ENCODE assay signal across 7 cellular contexts in the genomic region with DNA sequence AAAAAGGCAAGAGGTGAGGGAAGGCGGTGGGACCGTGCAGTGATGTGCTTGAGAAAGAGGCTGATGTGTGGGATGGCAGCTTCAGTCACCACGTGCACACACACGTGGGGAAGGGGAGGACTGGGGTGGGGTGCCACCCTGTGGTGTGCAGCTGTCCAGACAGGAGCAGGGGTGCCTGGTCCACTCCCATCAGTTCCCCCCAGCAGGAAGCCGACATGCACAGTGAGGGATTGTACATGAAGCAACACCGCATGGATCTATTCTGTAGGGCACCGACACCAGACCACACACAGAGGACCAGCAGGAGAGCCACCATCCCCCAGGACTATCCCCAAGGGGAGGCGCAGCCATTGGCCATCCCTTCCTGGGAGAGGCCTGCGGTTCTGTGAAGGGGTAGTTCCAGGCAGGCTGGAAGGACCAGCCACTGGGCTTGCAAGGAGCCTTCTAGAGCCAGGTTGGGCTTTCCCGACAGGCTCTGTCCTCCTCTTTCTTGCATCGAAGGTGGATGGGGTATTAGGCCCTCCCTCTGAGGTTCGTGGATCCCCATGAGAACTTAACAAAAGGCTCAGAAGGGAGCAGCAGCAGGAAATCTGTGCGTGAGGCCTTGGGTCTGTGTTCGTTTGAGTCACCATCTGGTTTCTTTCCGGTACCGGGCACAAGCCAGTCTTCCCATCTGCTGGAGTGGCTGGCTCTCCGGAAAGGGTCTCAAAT. TPM values are rescaled to one million over a fixed set of nuclear protein-coding genes. Genes with fewer than 3 reads are reported as not detected.
DNase-seq lines count a peak whose midpoint lies in the region; ATAC-seq and TF ChIP-seq lines count a peak whose summit lies in the region.

No MANE protein-coding gene starts in this region.

- no peak overlapping the region for H3K27ac Mint-ChIP-seq in activated T-cell treated with anti-CD3 and anti-CD28 coated beads, Interleukin-2, amount 50 U/mL, for 24 hours

- in situ Hi-C loops in gastrocnemius medialis (cut with MboI; ENCODE audit: low sequenced_read_pairs in 4 of 4) = loop anchor here in 3 of 4 donors (5.0 to 10.0 kb wide), 2 partner anchors 89 to 92 kb away; no protein-coding TSS in a partner anchor

- H3K9me3 ChIP-seq in esophagus squamous epithelium (no peaks in the 10 kb centered on the region), gastrocnemius medialis (no peaks in the 10 kb centered on the region)

- H3K9me3 Mint-ChIP-seq in activated T-cell treated with anti-CD3 and anti-CD28 coated beads, Interleukin-2, amount 50 U/mL, for 24 hours = no peaks in the 10 kb centered on the region

- H3K4me1 ChIP-seq in esophagus squamous epithelium (peaks cover 28 to 64% (median 35%) of the 10 kb centered on the region in 3 donors), gastrocnemius medialis (peaks cover 25 to 27% of the 10 kb centered on the region in 2 donors)

- peak; percentile 4 for TF ChIP-seq CTCF in GM12865 (IDR thresholded peaks at IDR 0.05; ENCODE audit: insufficient read depth, low read depth, low read length, missing control alignments)
- no peak for TF ChIP-seq CTCF in esophagus squamous epithelium (IDR thresholded peaks at IDR 0.05)
- TF ChIP-seq CTCF in gastrocnemius medialis (IDR thresholded peaks at IDR 0.05 in 4 of 5, conservative IDR thresholded peaks at IDR 0.05 in 1 of 5) = no peak

- no peaks in the 10 kb centered on the region for H3K36me3 Mint-ChIP-seq in activated T-cell treated with anti-CD3 and anti-CD28 coated beads, Interleukin-2, amount 50 U/mL, for 24 hours (ENCODE audit: low read depth)

- H3K4me3 ChIP-seq in GM12865 (ENCODE audit: low read depth, low read length) (no peak overlapping the region), esophagus squamous epithelium (no peak overlapping the region), gastrocnemius medialis (no peak overlapping the region)

- ATAC-seq in gastrocnemius medialis = no peak

- H3K27me3 Mint-ChIP-seq in activated T-cell treated with anti-CD3 and anti-CD28 coated beads, Interleukin-2, amount 50 U/mL, for 24 hours = peaks cover 3% of the 10 kb centered on the region

- DNase-seq in GM12865 (ENCODE audit: low read depth) (no peak), NCI-H2171 treated with DMSO at 0.1 percent for 48 hours (lab: John Stamatoyannopoulos, UW) (peak; percentile 93), esophagus squamous epithelium (lab: John Stamatoyannopoulos, UW) (no peak), gastrocnemius medialis (no peak), SHP77 treated with DMSO at 0.1 percent for 48 hours (lab: John Stamatoyannopoulos, UW) (no peak), HT-29 (ENCODE audit: low spot score) (no peak)
- DNase-seq in activated T-cell treated with anti-CD3 and anti-CD28 coated beads, Interleukin-2, amount 50 U/mL, for 24 hours = no peak

- no peak for TF ChIP-seq POLR2A in esophagus squamous epithelium (IDR thresholded peaks at IDR 0.05)
- TF ChIP-seq POLR2A in gastrocnemius medialis (IDR thresholded peaks at IDR 0.05) = no peak

- WGBS in esophagus squamous epithelium, 2 donors = 51 to 57% methylated on average over 9 to 13 of the region's 17 CpGs

- H3K27ac ChIP-seq in esophagus squamous epithelium = peak overlapping the region in 3 of 4 donors; percentile 11 to 86 (median 82)
- H3K27ac ChIP-seq in gastrocnemius medialis = peak overlapping the region; percentile 39 to 74 (median 64)

- intact Hi-C loops in esophagus squamous epithelium (cut with DNase I) (loop anchor here (5.0 kb wide), 1 partner anchor 92 kb away; no protein-coding TSS in a partner anchor), gastrocnemius medialis (cut with DNase I; ENCODE audit: low total_unique reads) (loop anchor here (2.0 to 10.0 kb wide), 3 partner anchors 93 to 219 kb away; a partner anchor contains a TSS)

- no peak overlapping the region for H3K4me3 Mint-ChIP-seq in activated T-cell treated with anti-CD3 and anti-CD28 coated beads, Interleukin-2, amount 50 U/mL, for 24 hours

- no peaks in the 10 kb centered on the region for H3K27me3 ChIP-seq in esophagus squamous epithelium
- H3K27me3 ChIP-seq in gastrocnemius medialis = no peaks in the 10 kb centered on the region

- H3K36me3 ChIP-seq in esophagus squamous epithelium (no peaks in the 10 kb centered on the region), gastrocnemius medialis (peaks cover 0 to 29% of the 10 kb centered on the region in 2 donors)

- peaks cover 36% of the 10 kb centered on the region for H3K4me1 Mint-ChIP-seq in activated T-cell treated with anti-CD3 and anti-CD28 coated beads, Interleukin-2, amount 50 U/mL, for 24 hours (ENCODE audit: low read depth)

RNA-seq across cellular contexts. Expression of a gene that starts 59.7 kb away (rescaled TPM):
- total RNA-seq in esophagus squamous epithelium (10 to 100 TPM; 44.6 to 87.8 (median 60.8) TPM), gastrocnemius medialis (10 to 100 TPM in 3 of 4 donors, 1 to 10 TPM in 1; 8.8 to 18.8 (median 14.5) TPM)
- 59.2 and 62.9 TPM in 2 replicates for total RNA-seq in HT-29 (2014; rRNA removed; shearing (Covaris generic))
